In genomic region chr11:130649749-130650275, GRCh38 we compare ENCODE assay signal across 23 cellular contexts.
DNase-seq lines count a peak whose midpoint lies in the region; ATAC-seq and TF ChIP-seq lines count a peak whose summit lies in the region.
"Had no signal": no experiment of that assay in that cellular context is flagged by ENCODE, and none has a peak within 500 bp of the region (broad histone marks: within the 10 kb centered on the region; RNA-seq: fewer than 3 reads in every experiment).

No MANE protein-coding gene starts in this region.

- H3K27ac Mint-ChIP-seq in brain (peak overlapping the region in 3 of 5 experiments; percentile 11 to 87 (median 31)), osteocyte (ENCODE audit: unreplicated experiment) (no peak overlapping the region), type B pancreatic cell (no peak overlapping the region)
- H3K27ac Mint-ChIP-seq: activated CD8-positive, alpha-beta memory T cell treated with anti-CD3 and anti-CD28 coated beads, Interleukin-2, amount 10 ng/mL, durations not matched to agents 7 days and 5 days; stimulated activated naive B cell treated with anti-CD40 and anti-IgM and Interleukin-4, amounts not matched to agents 10 μg/mL and 1 μg/mL and 100 μg/mL, for 72 hours had no signal

- no peaks in the 10 kb centered on the region for H3K36me3 ChIP-seq in heart right ventricle
- no peaks in the 10 kb centered on the region for H3K36me3 ChIP-seq in breast epithelium
- H3K36me3 ChIP-seq: BLaER1 treated with 17β-estradiol and CSF1 and Interleukin-3, amounts not matched to agents 10 nM and 100 nM; ovary had no signal

- H3K27ac ChIP-seq in heart right ventricle (peak overlapping the region in 9 of 10 donors; percentile 50 to 86 (median 75)), breast epithelium (peak overlapping the region in 1 of 2 donors; percentile 87)
- H3K27ac ChIP-seq: BLaER1 treated with 17β-estradiol and CSF1 and Interleukin-3, amounts not matched to agents 10 nM and 100 nM; body of pancreas; epithelial cell of prostate; ovary had no signal

- H3K9me3 Mint-ChIP-seq in brain (peaks cover 0 to 9% (median 0%) of the 10 kb centered on the region in 5 experiments), osteocyte (ENCODE audit: unreplicated experiment) (no peaks in the 10 kb centered on the region), type B pancreatic cell (no peaks in the 10 kb centered on the region)
- H3K9me3 Mint-ChIP-seq: nephron; stimulated activated naive B cell treated with anti-CD40 and anti-IgM and Interleukin-4, amounts not matched to agents 10 μg/mL and 1 μg/mL and 100 μg/mL, for 72 hours had no signal

- H3K4me1 Mint-ChIP-seq in brain (peaks cover 35% of the 10 kb centered on the region), osteocyte (ENCODE audit: unreplicated experiment) (peaks cover 29% of the 10 kb centered on the region), type B pancreatic cell (ENCODE audit: unreplicated experiment) (no peaks in the 10 kb centered on the region)
- H3K4me1 Mint-ChIP-seq: activated CD8-positive, alpha-beta memory T cell treated with anti-CD3 and anti-CD28 coated beads, Interleukin-2, amount 10 ng/mL, durations not matched to agents 7 days and 5 days; stimulated activated naive B cell treated with anti-CD40 and anti-IgM and Interleukin-4, amounts not matched to agents 10 μg/mL and 1 μg/mL and 100 μg/mL, for 72 hours had no signal

- H3K4me1 ChIP-seq in heart right ventricle (peaks cover 7 to 65% (median 48%) of the 10 kb centered on the region in 9 donors), breast epithelium (peaks cover 10 to 14% of the 10 kb centered on the region in 2 donors)

- no peak for TF ChIP-seq POLR2A in breast epithelium (IDR thresholded peaks at IDR 0.05)

- H3K27me3 Mint-ChIP-seq in brain (no peaks in the 10 kb centered on the region), osteocyte (ENCODE audit: unreplicated experiment) (no peaks in the 10 kb centered on the region), type B pancreatic cell (no peaks in the 10 kb centered on the region)

- no peaks in the 10 kb centered on the region for H3K36me3 Mint-ChIP-seq in brain
- no peaks in the 10 kb centered on the region for H3K36me3 Mint-ChIP-seq in osteocyte (ENCODE audit: unreplicated experiment)
- no peaks in the 10 kb centered on the region for H3K36me3 Mint-ChIP-seq in type B pancreatic cell
- H3K36me3 Mint-ChIP-seq: activated CD8-positive, alpha-beta memory T cell treated with anti-CD3 and anti-CD28 coated beads, Interleukin-2, amount 10 ng/mL, durations not matched to agents 7 days and 5 days; stimulated activated naive B cell treated with anti-CD40 and anti-IgM and Interleukin-4, amounts not matched to agents 10 μg/mL and 1 μg/mL and 100 μg/mL, for 72 hours had no signal

- H3K4me3 Mint-ChIP-seq in brain (no peak overlapping the region), osteocyte (ENCODE audit: unreplicated experiment) (no peak overlapping the region), type B pancreatic cell (no peak overlapping the region)
- H3K4me3 Mint-ChIP-seq: activated CD8-positive, alpha-beta memory T cell treated with anti-CD3 and anti-CD28 coated beads, Interleukin-2, amount 10 ng/mL, durations not matched to agents 7 days and 5 days; nephron; stimulated activated naive B cell treated with anti-CD40 and anti-IgM and Interleukin-4, amounts not matched to agents 10 μg/mL and 1 μg/mL and 100 μg/mL, for 72 hours had no signal

- intact Hi-C loops in heart right ventricle (cut with DNase I), result loop anchor here in 5 of 10 donors (5.0 to 10.0 kb wide), 8 partner anchors 43 to 213 kb away; no protein-coding TSS in a partner anchor
- intact Hi-C loops in breast epithelium (cut with DNase I; ENCODE audit: low total_unique reads), result no loop called here

- WGBS in heart right ventricle, 2 donors, result 53 to 65% methylated on average over 5 of the region's 5 CpGs

- TF ChIP-seq CTCF in brain (conservative IDR thresholded peaks at IDR 0.05), result no peak
- no peak for TF ChIP-seq CTCF in heart right ventricle (IDR thresholded peaks at IDR 0.05)
- TF ChIP-seq CTCF in osteocyte (IDR thresholded peaks at IDR 0.05), result no peak
- TF ChIP-seq CTCF in type B pancreatic cell (conservative IDR thresholded peaks at IDR 0.05), result no peak
- no peak for TF ChIP-seq CTCF in breast epithelium (IDR thresholded peaks at IDR 0.05)

- H3K4me3 ChIP-seq in heart right ventricle (no peak overlapping the region), breast epithelium (no peak overlapping the region)
- H3K4me3 ChIP-seq: BLaER1 treated with 17β-estradiol and CSF1 and Interleukin-3, amounts not matched to agents 10 nM and 100 nM; body of pancreas; ovary had no signal

- ATAC-seq in heart right ventricle, result peak in 3 of 8 donors; percentile 17 to 24 (median 18)
- ATAC-seq: activated CD8-positive, alpha-beta memory T cell treated with anti-CD3 and anti-CD28 coated beads, Interleukin-2, amount 10 ng/mL, durations not matched to agents 7 days and 5 days; body of pancreas; stimulated activated naive B cell treated with anti-CD40 and anti-IgM and Interleukin-4, amounts not matched to agents 10 μg/mL and 1 μg/mL and 100 μg/mL, for 72 hours had no signal

- H3K27me3 ChIP-seq in heart right ventricle (no peaks in the 10 kb centered on the region), breast epithelium (no peaks in the 10 kb centered on the region)
- H3K27me3 ChIP-seq: BLaER1 treated with 17β-estradiol and CSF1 and Interleukin-3, amounts not matched to agents 10 nM and 100 nM; body of pancreas; ovary had no signal

- DNase-seq in heart right ventricle, result no peak
- peak; percentile 40 for DNase-seq in osteocyte (ENCODE audit: extremely low spot score, unreplicated experiment)
- DNase-seq in type B pancreatic cell (ENCODE audit: extremely low spot score, unreplicated experiment), result peak; percentile 34
- no peak for DNase-seq in activated CD4-positive, alpha-beta T cell treated with anti-CD3 and anti-CD28 coated beads for 1 hour
- DNase-seq in NCI-H1694 treated with DMSO at 0.1 percent for 48 hours (lab: John Stamatoyannopoulos, UW), result no peak
- no peak for DNase-seq in breast epithelium (ENCODE audit: low spot score in 2 of 2)
- DNase-seq: activated CD4-positive, alpha-beta T cell treated with anti-CD3 and anti-CD28 coated beads, Interleukin-2, amount 50 U/mL, for 1 hour; activated CD8-positive, alpha-beta memory T cell treated with anti-CD3 and anti-CD28 coated beads, Interleukin-2, amount 10 ng/mL, durations not matched to agents 7 days and 5 days; activated naive CD4-positive, alpha-beta T cell treated with Interleukin-2 at 50 U/mL for 16 hours; activated T-cell treated with anti-CD3 and anti-CD28 coated beads, Interleukin-2, amount 50 U/mL, for 48 hours; body of pancreas; COR-L47; effector CD8-positive, alpha-beta T cell; NCI-H2171; NCI-H510A treated with DMSO at 0.1 percent for 48 hours; NK-92 treated with Interleukin-12 subunit alpha and Interleukin-12 subunit beta, amount 100 ng/mL, for 24 hours; ovary; stimulated activated naive B cell treated with anti-CD40 and anti-IgM and Interleukin-4, amounts not matched to agents 10 μg/mL and 1 μg/mL and 100 μg/mL, for 72 hours; SW 1271 had no signal

- H3K9me3 ChIP-seq in heart right ventricle, result no peaks in the 10 kb centered on the region
- H3K9me3 ChIP-seq in breast epithelium, result no peaks in the 10 kb centered on the region
- H3K9me3 ChIP-seq: body of pancreas, ovary had no signal

Comparison
In these comparisons a context has a peak if more than half of its experiments do, and no peak if none do; other contexts are left out.
1. H3K27ac Mint-ChIP-seq: peak in brain (3 of 5); none in osteocyte (single experiment) and type B pancreatic cell (single experiment).
2. DNase-seq: peak in osteocyte (single experiment) and type B pancreatic cell (single experiment); none in heart right ventricle (0 of 2), activated CD4-positive, alpha-beta T cell treated with anti-CD3 and anti-CD28 coated beads for 1 hour (single experiment), NCI-H1694 treated with DMSO at 0.1 percent for 48 hours (single experiment) and breast epithelium (0 of 2).